In genomic region chr14:89000007-89000942, GRCh38 we compare ENCODE assay signal across 1 cellular context.
TF ChIP-seq lines count a peak whose summit lies in the region.

No MANE protein-coding gene starts in this region.

TF ChIP-seq in K562, 482 proteins besides CTCF, POLR2A, EP300 and RAD21 (continued from another document and continues in another):
- TF ChIP-seq ZNF354B (CRISPR knock-in tag; IDR thresholded peaks at IDR 0.05) = no peak
- TF ChIP-seq STAT6 (CRISPR knock-in tag; IDR thresholded peaks at IDR 0.05) = no peak
- peak; percentile 81 for TF ChIP-seq THRA (IDR thresholded peaks at IDR 0.05)
- TF ChIP-seq E2F3 (CRISPR knock-in tag; IDR thresholded peaks at IDR 0.05) = no peak
- no peak for TF ChIP-seq CBX2 (IDR thresholded peaks at IDR 0.05; ENCODE audit: insufficient read depth, low read length, poor library complexity, severe bottlenecking)
- no peak for TF ChIP-seq MGA (IDR thresholded peaks at IDR 0.05)
- no peak for TF ChIP-seq ZNF324 (CRISPR knock-in tag; IDR thresholded peaks at IDR 0.05)
- TF ChIP-seq CAMTA2 (CRISPR knock-in tag; conservative IDR thresholded peaks at IDR 0.05) = no peak
- TF ChIP-seq SMAD4 (CRISPR knock-in tag; conservative IDR thresholded peaks at IDR 0.05) = peak; percentile 97
- peak; percentile 87 for TF ChIP-seq NCOR1 (IDR thresholded peaks at IDR 0.05)
- TF ChIP-seq MEF2A (IDR thresholded peaks at IDR 0.05; ENCODE audit: control insufficient read depth, low read depth, low read length) = no peak
- no peak for TF ChIP-seq JUNB (CRISPR knock-in tag; conservative IDR thresholded peaks at IDR 0.05)
- TF ChIP-seq MAFF (IDR thresholded peaks at IDR 0.05; ENCODE audit: low read length) = peak; percentile 98
- TF ChIP-seq ZBTB2 (IDR thresholded peaks at IDR 0.05) = no peak
- TF ChIP-seq CREB3 (tag; conservative IDR thresholded peaks at IDR 0.05; ENCODE audit: low read depth) = no peak
- no peak for TF ChIP-seq ZNF24 (IDR thresholded peaks at IDR 0.05)
- TF ChIP-seq MYC (IDR thresholded peaks at IDR 0.05; ENCODE audit: low read depth, low read length) = no peak
- TF ChIP-seq MYC (CRISPR knock-in tag; IDR thresholded peaks at IDR 0.05; ENCODE audit: borderline replicate concordance, low read depth) = no peak
- no peak for TF ChIP-seq ZFP1 (CRISPR knock-in tag; IDR thresholded peaks at IDR 0.05)
- TF ChIP-seq RBM25 (IDR thresholded peaks at IDR 0.05; ENCODE audit: low read depth, low read length, severe bottlenecking) = no peak
- no peak for TF ChIP-seq SRF (CRISPR knock-in tag; IDR thresholded peaks at IDR 0.05)
- TF ChIP-seq NONO (IDR thresholded peaks at IDR 0.05; ENCODE audit: low read depth in 2 of 2, low read length in 1 of 2) = no peak
- no peak for TF ChIP-seq ZSCAN29 (IDR thresholded peaks at IDR 0.05)
- no peak for TF ChIP-seq POU5F1 (IDR thresholded peaks at IDR 0.05; ENCODE audit: borderline replicate concordance, low read depth, low read length, partially characterized antibody)
- TF ChIP-seq ZNF511 (CRISPR knock-in tag; IDR thresholded peaks at IDR 0.05) = no peak
- TF ChIP-seq TBP (optimal IDR thresholded peaks at IDR 0.05; ENCODE audit: low read depth, low read length) = no peak
- peak; percentile 81 for TF ChIP-seq DPF2 (IDR thresholded peaks at IDR 0.05)
- TF ChIP-seq EP400 (IDR thresholded peaks at IDR 0.05) = peak; percentile 36; the same call in 1 of the 2 replicates
- TF ChIP-seq ATF1 (CRISPR knock-in tag; IDR thresholded peaks at IDR 0.05) = no peak
- TF ChIP-seq ATF1 (tag; IDR thresholded peaks at IDR 0.05) = no peak
- no peak for TF ChIP-seq CLOCK (CRISPR knock-in tag; IDR thresholded peaks at IDR 0.05; ENCODE audit: borderline replicate concordance)
- TF ChIP-seq ZNF561 (CRISPR knock-in tag; conservative IDR thresholded peaks at IDR 0.05) = no peak
- TF ChIP-seq DMBX1 (CRISPR knock-in tag; IDR thresholded peaks at IDR 0.05; ENCODE audit: borderline replicate concordance) = no peak
- no peak for TF ChIP-seq HSF4 (CRISPR knock-in tag; IDR thresholded peaks at IDR 0.05; ENCODE audit: borderline replicate concordance)
- no peak for TF ChIP-seq USF1 (CRISPR knock-in tag; IDR thresholded peaks at IDR 0.05)
- TF ChIP-seq ZFPM2 (CRISPR knock-in tag; IDR thresholded peaks at IDR 0.05) = no peak
- TF ChIP-seq SUPT5H (IDR thresholded peaks at IDR 0.05) = no peak
- no peak for TF ChIP-seq E2F5 (CRISPR knock-in tag; IDR thresholded peaks at IDR 0.05)
- TF ChIP-seq MEF2D (tag; conservative IDR thresholded peaks at IDR 0.05; ENCODE audit: low read depth) = no peak
